Comparison of ENCODE assay signal across 14 cellular contexts in genomic region chr4:101211146-101211553, GRCh38.
A peak's percentile ranks its signal among the peaks of the same experiment; 100 is the strongest.
DNase-seq lines count a peak whose midpoint lies in the region; ATAC-seq and TF ChIP-seq lines count a peak whose summit lies in the region.
"Had no signal": no experiment of that assay in that cellular context is flagged by ENCODE, and none has a peak within 500 bp of the region (broad histone marks: within the 10 kb centered on the region; RNA-seq: fewer than 3 reads in every experiment).

No MANE protein-coding gene starts in this region.

- no peak overlapping the region for H3K27ac ChIP-seq in breast epithelium
- no peak overlapping the region for H3K27ac ChIP-seq in psoas muscle
- H3K27ac ChIP-seq: KMS-11, Peyer's patch had no signal

- H3K4me1 ChIP-seq in breast epithelium: no peaks in the 10 kb centered on the region
- H3K4me1 ChIP-seq in psoas muscle: no peaks in the 10 kb centered on the region
- H3K4me1 ChIP-seq: Peyer's patch had no signal

- H3K9me3 ChIP-seq in breast epithelium (no peaks in the 10 kb centered on the region), T-helper 17 cell (ENCODE audit: control insufficient read depth, low read length, poor library complexity, severe bottlenecking) (no peaks in the 10 kb centered on the region), psoas muscle (no peaks in the 10 kb centered on the region)
- H3K9me3 ChIP-seq: Peyer's patch had no signal

- no peak for TF ChIP-seq POLR2A in breast epithelium (IDR thresholded peaks at IDR 0.05)

- CTCF ChIA-PET in MCF 10A (lab: Yijun Ruan, JAX): interaction anchor here (1.0 to 1.2 kb wide), 2 partner anchors 10 to 1118 kb away, joined by 3 read pairs; no protein-coding TSS in a partner anchor

- H3K4me3 Mint-ChIP-seq in MCF 10A (ENCODE audit: unreplicated experiment) (no peak overlapping the region), T-helper 17 cell (no peak overlapping the region)
- H3K4me3 Mint-ChIP-seq in activated T-cell treated with anti-CD3 and anti-CD28 coated beads, Interleukin-2, amount 50 U/mL, for 24 hours: no peak overlapping the region

- TF ChIP-seq CTCF in MCF 10A (IDR thresholded peaks at IDR 0.05; ENCODE audit: unreplicated experiment): no peak
- no peak for TF ChIP-seq CTCF in breast epithelium (IDR thresholded peaks at IDR 0.05)
- no peak for TF ChIP-seq CTCF in fibroblast of villous mesenchyme (IDR thresholded peaks at IDR 0.05; ENCODE audit: insufficient read depth, low read depth, low read length)
- no peak for TF ChIP-seq CTCF in psoas muscle (IDR thresholded peaks at IDR 0.05)

- no peaks in the 10 kb centered on the region for H3K9me3 Mint-ChIP-seq in MCF 10A (ENCODE audit: unreplicated experiment)
- no peaks in the 10 kb centered on the region for H3K9me3 Mint-ChIP-seq in activated T-cell treated with anti-CD3 and anti-CD28 coated beads, Interleukin-2, amount 50 U/mL, for 24 hours

- intact Hi-C loops in MCF 10A (cut with micrococcal nuclease): no loop called here
- intact Hi-C loops in breast epithelium (cut with DNase I; ENCODE audit: low total_unique reads): no loop called here
- intact Hi-C loops in psoas muscle (cut with DNase I): no loop called here

- H3K36me3 Mint-ChIP-seq in MCF 10A (ENCODE audit: insufficient read depth, unreplicated experiment) (no peaks in the 10 kb centered on the region), T-helper 17 cell (ENCODE audit: low read depth) (no peaks in the 10 kb centered on the region)
- no peaks in the 10 kb centered on the region for H3K36me3 Mint-ChIP-seq in activated T-cell treated with anti-CD3 and anti-CD28 coated beads, Interleukin-2, amount 50 U/mL, for 24 hours (ENCODE audit: low read depth)

- H3K27me3 ChIP-seq in breast epithelium: no peaks in the 10 kb centered on the region
- H3K27me3 ChIP-seq in psoas muscle (ENCODE audit: insufficient read depth in 3 of 3, low read length in 2 of 3): no peaks in the 10 kb centered on the region
- H3K27me3 ChIP-seq: Peyer's patch had no signal

- DNase-seq in MCF 10A (ENCODE audit: unreplicated experiment): peak; percentile 64
- DNase-seq in breast epithelium (ENCODE audit: low spot score in 2 of 2): no peak
- DNase-seq in T-helper 17 cell: no peak
- DNase-seq in fibroblast of villous mesenchyme (ENCODE audit: low read depth): peak; percentile 45
- DNase-seq in activated T-cell treated with anti-CD3 and anti-CD28 coated beads, Interleukin-2, amount 50 U/mL, for 24 hours: no peak
- DNase-seq in psoas muscle: no peak
- DNase-seq: effector memory CD4-positive, alpha-beta T cell; hippocampal formation; NCI-H2029 treated with DMSO at 0.1 percent for 48 hours; Peyer's patch; stimulated activated CD4-positive, alpha-beta T cell treated with anti-CD3 and anti-CD28 coated beads, Interleukin-15, amount 100 ng/mL, for 24 hours had no signal

- ATAC-seq in T-helper 17 cell (no peak), GM19351 (IDR thresholded peaks at IDR 0.05; ENCODE audit: unreplicated experiment) (no peak), psoas muscle (no peak), HG02852 (IDR thresholded peaks at IDR 0.05; ENCODE audit: unreplicated experiment) (no peak)

- POLR2A ChIA-PET in MCF 10A (lab: Yijun Ruan, JAX): interaction anchor here (0.7 to 1.7 kb wide), 5 partner anchors 9 to 26 kb away, joined by 3 to 9 read pairs (median 3); no protein-coding TSS in a partner anchor

- BruUV-seq in MCF 10A (replicated peaks; lab: Mats Ljungman, UMichigan): no TSS peak

- H3K27ac Mint-ChIP-seq in MCF 10A (ENCODE audit: low read depth, unreplicated experiment) (peak overlapping the region; percentile 82), T-helper 17 cell (peak overlapping the region; percentile 16)
- H3K27ac Mint-ChIP-seq in activated T-cell treated with anti-CD3 and anti-CD28 coated beads, Interleukin-2, amount 50 U/mL, for 24 hours: no peak overlapping the region

- peaks cover 6% of the 10 kb centered on the region for H3K4me1 Mint-ChIP-seq in MCF 10A (ENCODE audit: insufficient read depth, unreplicated experiment)
- peaks cover 25% of the 10 kb centered on the region for H3K4me1 Mint-ChIP-seq in T-helper 17 cell
- peaks cover 33% of the 10 kb centered on the region for H3K4me1 Mint-ChIP-seq in activated T-cell treated with anti-CD3 and anti-CD28 coated beads, Interleukin-2, amount 50 U/mL, for 24 hours (ENCODE audit: low read depth)

- H3K4me3 ChIP-seq in breast epithelium (no peak overlapping the region), fibroblast of villous mesenchyme (ENCODE audit: low read depth, low read length) (no peak overlapping the region), psoas muscle (no peak overlapping the region)
- H3K4me3 ChIP-seq: Peyer's patch had no signal

- H3K36me3 ChIP-seq in breast epithelium (no peaks in the 10 kb centered on the region), psoas muscle (ENCODE audit: insufficient read depth in 1 of 2, low read depth in 1 of 2) (no peaks in the 10 kb centered on the region)
- H3K36me3 ChIP-seq: Peyer's patch had no signal

- no peaks in the 10 kb centered on the region for H3K27me3 Mint-ChIP-seq in MCF 10A (ENCODE audit: insufficient read depth, unreplicated experiment)
- H3K27me3 Mint-ChIP-seq in T-helper 17 cell: no peaks in the 10 kb centered on the region
- H3K27me3 Mint-ChIP-seq in activated T-cell treated with anti-CD3 and anti-CD28 coated beads, Interleukin-2, amount 50 U/mL, for 24 hours: no peaks in the 10 kb centered on the region

Comparison
In these comparisons a context has a peak if more than half of its experiments do, and no peak if none do; other contexts are left out.
1. DNase-seq: peak in MCF 10A (single experiment) and fibroblast of villous mesenchyme (single experiment); none in breast epithelium (0 of 2), T-helper 17 cell (0 of 3), activated T-cell treated with anti-CD3 and anti-CD28 coated beads, Interleukin-2, amount 50 U/mL, for 24 hours (single experiment) and psoas muscle (0 of 2).